1 cellular context compared by ENCODE assay signal in the genomic region with DNA sequence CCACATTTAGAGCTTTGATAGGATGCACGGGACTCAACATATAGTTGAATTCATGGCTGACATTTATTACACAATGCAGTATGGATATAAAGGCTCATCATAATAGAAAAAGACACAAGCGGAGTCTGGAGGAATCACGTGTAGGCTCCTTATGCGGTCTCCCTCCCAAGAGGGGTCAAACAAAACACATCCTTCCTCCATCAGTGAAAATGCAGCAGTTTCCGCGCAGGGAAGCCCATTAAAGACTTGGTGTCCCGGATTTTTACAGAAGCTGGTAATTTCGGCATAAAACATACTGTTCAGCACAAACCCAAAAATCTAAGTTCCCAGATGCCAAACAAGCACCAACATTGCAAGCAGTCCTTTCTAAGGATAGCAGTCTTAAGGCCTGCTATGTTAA.
TF ChIP-seq lines count a peak whose summit lies in the region.

No MANE protein-coding gene starts in this region.

TF ChIP-seq in GM12878, 131 proteins besides CTCF, POLR2A, EP300 and RAD21 (continued from another document):
- TF ChIP-seq MLLT1 (IDR thresholded peaks at IDR 0.05): peak; percentile 35; the same call in 1 of the 2 replicates
